In the genomic region with DNA sequence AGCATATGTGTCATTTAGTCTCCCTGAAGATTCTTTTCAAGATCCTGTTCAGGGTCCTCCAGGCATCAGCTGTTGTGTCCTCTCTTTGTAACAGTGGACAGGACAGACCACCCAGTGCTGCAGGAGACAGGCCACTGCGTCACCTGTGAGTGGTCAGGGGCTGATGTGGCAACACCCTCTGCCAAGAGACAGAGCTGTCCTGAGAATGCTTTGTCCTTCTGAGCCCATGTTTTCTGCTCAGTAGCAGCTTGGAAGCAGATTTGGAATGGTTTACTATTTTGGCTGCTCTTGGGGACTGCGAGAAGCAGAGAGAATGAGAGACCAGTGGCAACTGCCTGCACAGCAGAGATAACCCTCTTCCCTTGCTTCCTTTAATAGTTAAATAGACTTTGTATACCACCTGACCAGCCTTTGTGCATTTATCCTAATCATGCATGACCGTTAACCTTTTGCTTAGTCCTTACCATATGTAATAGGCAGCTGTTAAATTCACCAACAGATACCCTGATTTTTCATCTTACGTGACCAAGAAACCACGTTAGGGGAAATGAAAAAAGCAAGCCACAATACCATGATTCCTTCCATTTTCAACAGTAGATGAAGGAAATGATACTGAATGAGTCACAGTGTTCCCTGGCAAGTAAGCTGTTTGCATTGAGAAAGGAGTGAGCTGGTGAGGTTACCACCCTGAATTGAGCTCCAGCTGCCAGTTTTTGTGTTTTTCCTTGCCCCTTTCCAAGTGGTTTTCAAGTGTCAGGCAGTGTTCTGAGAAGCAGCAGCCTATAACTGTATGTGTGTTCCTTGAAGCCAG, we compare ENCODE assay signal across 8 cellular contexts. TPM values are rescaled to one million over a fixed set of nuclear protein-coding genes. Genes with fewer than 3 reads are reported as not detected.
DNase-seq lines count a peak whose midpoint lies in the region; ATAC-seq and TF ChIP-seq lines count a peak whose summit lies in the region.

No MANE protein-coding gene starts in this region.

- H3K9me3 ChIP-seq in PC-3 (ENCODE audit: low read length) (no peaks in the 10 kb centered on the region), gastrocnemius medialis (no peaks in the 10 kb centered on the region), endodermal cell (ENCODE audit: control insufficient read depth, low read length) (no peaks in the 10 kb centered on the region)

- no peak overlapping the region for H3K27ac Mint-ChIP-seq in endodermal cell

- peak overlapping the region; percentile 98 for H3K27ac ChIP-seq in PC-3 (ENCODE audit: low read length)
- H3K27ac ChIP-seq in gastrocnemius medialis: peak overlapping the region in 1 of 4 donors; percentile 14
- no peak overlapping the region for H3K27ac ChIP-seq in endodermal cell (ENCODE audit: low read depth, low read length)

- no peaks in the 10 kb centered on the region for H3K36me3 Mint-ChIP-seq in endodermal cell (ENCODE audit: low read depth)

- H3K79me2 ChIP-seq in PC-3 (ENCODE audit: low read length): no peaks in the 10 kb centered on the region

- DNase-seq in DMS 273 treated with DMSO at 0.1 percent for 48 hours (lab: John Stamatoyannopoulos, UW) (peak; percentile 74), PC-3 (peak; percentile 97), erythroblast (lab: John Stamatoyannopoulos, UW) (peak; percentile 33 to 64), gastrocnemius medialis (no peak), endodermal cell (no peak)
- no peak for DNase-seq in activated T-cell treated with anti-CD3 and anti-CD28 coated beads, Interleukin-2, amount 50 U/mL, for 48 hours

- H3K27me3 ChIP-seq in PC-3 (ENCODE audit: low read length) (no peaks in the 10 kb centered on the region), gastrocnemius medialis (no peaks in the 10 kb centered on the region), endodermal cell (ENCODE audit: control insufficient read depth, insufficient read depth, low read length, poor library complexity, severe bottlenecking) (no peaks in the 10 kb centered on the region)

- POLR2A ChIA-PET in PC-3 (lab: Charles Lee; ENCODE audit: unreplicated experiment): interaction anchor here (0.5 to 0.9 kb wide), 6 partner anchors 19 to 337 kb away, joined by 3 to 7 read pairs (median 4); partner anchors contain the start of gene SPTSSB

- no peaks in the 10 kb centered on the region for H3K9me2 ChIP-seq in PC-3 (replicated peaks; ENCODE audit: low read length)

- H3K9me3 Mint-ChIP-seq in endodermal cell: no peaks in the 10 kb centered on the region

- no peaks in the 10 kb centered on the region for H3K36me3 ChIP-seq in PC-3 (ENCODE audit: low read depth, low read length)
- H3K36me3 ChIP-seq in gastrocnemius medialis: peaks cover 0 to 27% of the 10 kb centered on the region in 2 donors
- H3K36me3 ChIP-seq in endodermal cell (ENCODE audit: control insufficient read depth, insufficient read depth, low read length): no peaks in the 10 kb centered on the region

- peak overlapping the region; percentile 28 for H3K4me3 ChIP-seq in PC-3 (ENCODE audit: low read length)
- no peak overlapping the region for H3K4me3 ChIP-seq in gastrocnemius medialis
- H3K4me3 ChIP-seq in endodermal cell (ENCODE audit: low read length): no peak overlapping the region

- WGBS in endodermal cell (ENCODE audit: insufficient coverage in 1 of 2, insufficient read length in 1 of 2), 2 experiments: 90 to 100% methylated on average over 3 to 5 of the region's 5 CpGs

- TF ChIP-seq POLR2A in erythroblast (IDR thresholded peaks at IDR 0.05; ENCODE audit: low read length): no peak
- no peak for TF ChIP-seq POLR2A in gastrocnemius medialis (IDR thresholded peaks at IDR 0.05)

- peak overlapping the region; percentile 53 for H2AFZ ChIP-seq in PC-3 (ENCODE audit: low read length)

- H4K20me1 ChIP-seq in PC-3 (ENCODE audit: low read length): no peaks in the 10 kb centered on the region

- H3K4me1 Mint-ChIP-seq in endodermal cell: no peaks in the 10 kb centered on the region

- in situ Hi-C loops in gastrocnemius medialis (cut with MboI; ENCODE audit: low sequenced_read_pairs in 4 of 4): no loop called here

- TSS peak; percentile 47 for BruUV-seq in PC-3 (replicated peaks; lab: Mats Ljungman, UMichigan)

- TF ChIP-seq CTCF in PC-3 (conservative IDR thresholded peaks at IDR 0.05; ENCODE audit: low read depth, low read length) (no peak), gastrocnemius medialis (IDR thresholded peaks at IDR 0.05 in 4 of 5, conservative IDR thresholded peaks at IDR 0.05 in 1 of 5) (no peak), endodermal cell (conservative IDR thresholded peaks at IDR 0.05) (no peak)

- no peaks in the 10 kb centered on the region for H3K27me3 Mint-ChIP-seq in endodermal cell (ENCODE audit: insufficient read depth)

- ATAC-seq in GM19328 (IDR thresholded peaks at IDR 0.05; ENCODE audit: unreplicated experiment) (peak; percentile 95), HG03159 (IDR thresholded peaks at IDR 0.05; ENCODE audit: unreplicated experiment) (peak; percentile 96), PC-3 (peak; percentile 82), gastrocnemius medialis (peak; percentile 21 to 82)

- H3K4me1 ChIP-seq in PC-3 (ENCODE audit: insufficient read depth, low read length) (peaks cover 45% of the 10 kb centered on the region), gastrocnemius medialis (no peaks in the 10 kb centered on the region), endodermal cell (ENCODE audit: control insufficient read depth, insufficient read depth, low read length) (no peaks in the 10 kb centered on the region)

- peak overlapping the region; percentile 70 for H3K4me2 ChIP-seq in PC-3 (ENCODE audit: low read length)

- H3F3A ChIP-seq in PC-3 (ENCODE audit: low read length, unreplicated experiment): peaks cover 16% of the 10 kb centered on the region

- intact Hi-C loops in PC-3 (cut with micrococcal nuclease): loop anchor here (1.0 to 5.0 kb wide), 2 partner anchors 36 to 107 kb away; partner anchors contain the start of gene B3GALNT1
- intact Hi-C loops in gastrocnemius medialis (cut with DNase I; ENCODE audit: low total_unique reads): no loop called here

- CTCF ChIA-PET in PC-3 (lab: Charles Lee): interaction anchor here (0.5 to 1.2 kb wide), 3 partner anchors 14 to 413 kb away, joined by 3 to 4 read pairs (median 3); no protein-coding TSS in a partner anchor

- no peak overlapping the region for H3K4me3 Mint-ChIP-seq in endodermal cell

- H3K9ac ChIP-seq in PC-3 (ENCODE audit: low read length): peak overlapping the region; percentile 87
- no peak overlapping the region for H3K9ac ChIP-seq in endodermal cell (ENCODE audit: extremely low read depth, low read length, poor library complexity, severe bottlenecking)

RNA-seq across cellular contexts. Expression of gene B3GALNT1, which starts 35.5 kb away (rescaled TPM):
- total RNA-seq in PC-3 (2014; rRNA removed) (110 and 125 TPM in 2 replicates), gastrocnemius medialis (under 1 TPM in 2 of 4 donors, not detected in 2; 0.18 to 0.81 TPM), endodermal cell (10 to 100 TPM; 23.1 to 24.7 TPM)
- polyA plus RNA-seq in endodermal cell (2013, experiment 1 of 2): 16.2 TPM
- polyA plus RNA-seq in endodermal cell (2013, experiment 2 of 2): 13.7 TPM

Comparison
In these comparisons a context has a peak if more than half of its experiments do, and no peak if none do; other contexts are left out.
1. DNase-seq: peak in DMS 273 treated with DMSO at 0.1 percent for 48 hours (single experiment), PC-3 (single experiment) and erythroblast (2 of 2); none in gastrocnemius medialis (0 of 2), endodermal cell (single experiment) and activated T-cell treated with anti-CD3 and anti-CD28 coated beads, Interleukin-2, amount 50 U/mL, for 48 hours (0 of 2).
2. RNA of gene B3GALNT1, which starts 35.5 kb away (total RNA-seq): 110 to 125 TPM in PC-3 and 23.1 to 24.7 TPM in endodermal cell; 0.18 to 0.81 TPM in gastrocnemius medialis; every median in the first group is over 10 times any median in the second.
3. Peak in every context shown above with its lines, with median percentiles within 50 percentile points of each other: ATAC-seq.